1 cellular context compared by ENCODE assay signal in the genomic region with DNA sequence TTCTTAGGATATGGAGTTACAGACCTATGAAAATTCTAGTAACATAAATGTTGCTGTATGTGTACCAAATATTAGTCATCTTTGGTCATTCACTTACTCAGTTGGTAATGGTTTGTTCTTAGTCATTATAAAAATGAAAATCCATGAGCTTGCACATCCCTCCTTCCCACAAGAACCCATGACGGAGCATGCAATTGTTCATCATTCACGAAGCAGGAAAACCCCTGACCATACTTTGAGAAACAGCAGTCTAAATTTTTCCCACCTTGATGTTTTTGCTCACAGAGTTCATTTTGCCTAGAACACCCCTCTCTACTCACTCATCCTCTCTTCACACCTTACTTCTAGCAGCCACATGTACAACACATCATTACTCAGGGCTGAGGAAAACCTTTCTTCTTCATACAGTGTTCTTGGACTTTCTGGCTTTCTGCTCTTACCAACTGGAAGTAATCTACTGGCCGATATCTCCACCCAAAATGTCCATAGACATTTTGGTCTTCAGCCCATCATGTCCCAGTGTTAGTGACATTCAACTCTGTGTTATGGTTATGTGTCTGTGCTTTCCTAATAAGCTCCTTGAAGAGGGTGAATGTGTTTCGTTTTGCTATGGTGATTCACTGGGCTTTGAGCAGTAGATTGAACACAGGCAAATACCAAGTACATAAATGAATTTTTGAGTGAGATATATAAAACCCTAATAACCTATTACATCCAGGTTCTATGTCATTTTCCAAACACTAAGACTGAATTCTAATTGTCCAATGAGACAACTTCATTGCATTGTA.
TF ChIP-seq lines count a peak whose summit lies in the region.

No MANE protein-coding gene starts in this region.

TF ChIP-seq in HepG2, 621 proteins besides CTCF, POLR2A, EP300 and RAD21 (continued from another document):
- TF ChIP-seq, protein P1, sequence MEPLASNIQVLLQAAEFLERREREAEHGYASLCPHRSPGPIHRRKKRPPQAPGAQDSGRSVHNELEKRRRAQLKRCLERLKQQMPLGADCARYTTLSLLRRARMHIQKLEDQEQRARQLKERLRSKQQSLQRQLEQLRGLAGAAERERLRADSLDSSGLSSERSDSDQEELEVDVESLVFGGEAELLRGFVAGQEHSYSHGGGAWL (CRISPR knock-in tag; IDR thresholded peaks at IDR 0.05) = no peak
